1 cellular context compared by ENCODE assay signal in genomic region chr17:29195465-29196081, GRCh38.
TF ChIP-seq lines count a peak whose summit lies in the region.

No MANE protein-coding gene starts in this region.

TF ChIP-seq in GM12878, 131 proteins besides CTCF, POLR2A, EP300 and RAD21 (continued from another document and continues in another):
- no peak for TF ChIP-seq BCLAF1 (IDR thresholded peaks at IDR 0.05)
- TF ChIP-seq IRF3 (IDR thresholded peaks at IDR 0.05) = no peak
- TF ChIP-seq PBX3 (IDR thresholded peaks at IDR 0.05; ENCODE audit: insufficient replicate concordance, low read depth, low read length) = no peak
- TF ChIP-seq NFXL1 (IDR thresholded peaks at IDR 0.05; ENCODE audit: borderline replicate concordance) = no peak
- no peak for TF ChIP-seq DPF2 (IDR thresholded peaks at IDR 0.05)
- TF ChIP-seq ESRRA (IDR thresholded peaks at IDR 0.05; ENCODE audit: low read length) = no peak
- 0 out of 2 replicates have a peak, but pooled peaks have one; percentile 22 for TF ChIP-seq BCL11A (IDR thresholded peaks at IDR 0.05; ENCODE audit: low read depth, low read length)
- no peak for TF ChIP-seq E2F4 (IDR thresholded peaks at IDR 0.05; ENCODE audit: low read depth, low read length)
- no peak for TF ChIP-seq SKIL (IDR thresholded peaks at IDR 0.05; ENCODE audit: low read depth, poor library complexity, severe bottlenecking)
- no peak for TF ChIP-seq HDAC6 (IDR thresholded peaks at IDR 0.05; ENCODE audit: unreplicated experiment)
- TF ChIP-seq ATF7 (IDR thresholded peaks at IDR 0.05; ENCODE audit: low read depth) = 0 out of 2 replicates have a peak, but pooled peaks have one; percentile 21
- TF ChIP-seq BHLHE40 (IDR thresholded peaks at IDR 0.05; ENCODE audit: borderline replicate concordance in 1 of 2, low read depth in 2 of 2, low read length in 1 of 2) = peak in 1 of 2 experiments; percentile 52; a peak in 1 of 4 replicates
- TF ChIP-seq FOXK2 (IDR thresholded peaks at IDR 0.05) = no peak
- TF ChIP-seq, protein P1, sequence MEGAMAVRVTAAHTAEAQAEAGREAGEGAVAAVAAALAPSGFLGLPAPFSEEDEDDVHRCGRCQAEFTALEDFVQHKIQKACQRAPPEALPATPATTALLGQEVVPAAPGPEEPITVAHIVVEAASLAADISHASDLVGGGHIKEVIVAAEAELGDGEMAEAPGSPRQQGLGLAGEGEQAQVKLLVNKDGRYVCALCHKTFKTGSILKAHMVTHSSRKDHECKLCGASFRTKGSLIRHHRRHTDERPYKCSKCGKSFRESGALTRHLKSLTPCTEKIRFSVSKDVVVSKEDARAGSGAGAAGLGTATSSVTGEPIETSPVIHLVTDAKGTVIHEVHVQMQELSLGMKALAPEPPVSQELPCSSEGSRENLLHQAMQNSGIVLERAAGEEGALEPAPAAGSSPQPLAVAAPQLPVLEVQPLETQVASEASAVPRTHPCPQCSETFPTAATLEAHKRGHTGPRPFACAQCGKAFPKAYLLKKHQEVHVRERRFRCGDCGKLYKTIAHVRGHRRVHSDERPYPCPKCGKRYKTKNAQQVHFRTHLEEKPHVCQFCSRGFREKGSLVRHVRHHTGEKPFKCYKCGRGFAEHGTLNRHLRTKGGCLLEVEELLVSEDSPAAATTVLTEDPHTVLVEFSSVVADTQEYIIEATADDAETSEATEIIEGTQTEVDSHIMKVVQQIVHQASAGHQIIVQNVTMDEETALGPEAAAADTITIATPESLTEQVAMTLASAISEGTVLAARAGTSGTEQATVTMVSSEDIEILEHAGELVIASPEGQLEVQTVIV (IDR thresholded peaks at IDR 0.05; ENCODE audit: borderline replicate concordance, partially characterized antibody) = no peak
- peak; percentile 28; the same call in 1 of the 2 replicates for TF ChIP-seq ZNF384 (IDR thresholded peaks at IDR 0.05; ENCODE audit: borderline replicate concordance, low read depth, low read length)
- no peak for TF ChIP-seq TCF7 (IDR thresholded peaks at IDR 0.05; ENCODE audit: borderline replicate concordance)
- 0 out of 2 replicates have a peak, but pooled peaks have one; percentile 12 for TF ChIP-seq CREB1 (IDR thresholded peaks at IDR 0.05; ENCODE audit: low read depth)
- peak; percentile 88 for TF ChIP-seq RUNX3 (IDR thresholded peaks at IDR 0.05; ENCODE audit: low read length)
- TF ChIP-seq CHD4 (IDR thresholded peaks at IDR 0.05) = no peak
- 0 out of 2 replicates have a peak, but pooled peaks have one; percentile 47 for TF ChIP-seq SMARCA5 (IDR thresholded peaks at IDR 0.05)
- peak; percentile 40; the same call in 1 of the 2 replicates for TF ChIP-seq NFIC (IDR thresholded peaks at IDR 0.05; ENCODE audit: low read depth, low read length)
- no peak for TF ChIP-seq ZNF217 (IDR thresholded peaks at IDR 0.05)
- peak in 1 of 2 experiments; percentile 33; a peak in 2 of 4 replicates for TF ChIP-seq IKZF2 (IDR thresholded peaks at IDR 0.05)
- no peak for TF ChIP-seq POLR2AphosphoS2 (IDR thresholded peaks at IDR 0.05; ENCODE audit: low read depth, low read length)
- no peak for TF ChIP-seq RBBP5 (conservative IDR thresholded peaks at IDR 0.05)
- peak; percentile 39; the same call in 1 of the 2 replicates for TF ChIP-seq MEF2A (IDR thresholded peaks at IDR 0.05; ENCODE audit: insufficient read depth, low read depth, low read length)
- no peak for TF ChIP-seq NKRF (conservative IDR thresholded peaks at IDR 0.05)
- TF ChIP-seq TAF1 (IDR thresholded peaks at IDR 0.05; ENCODE audit: borderline replicate concordance, low read depth, low read length) = no peak
- TF ChIP-seq, protein P2, sequence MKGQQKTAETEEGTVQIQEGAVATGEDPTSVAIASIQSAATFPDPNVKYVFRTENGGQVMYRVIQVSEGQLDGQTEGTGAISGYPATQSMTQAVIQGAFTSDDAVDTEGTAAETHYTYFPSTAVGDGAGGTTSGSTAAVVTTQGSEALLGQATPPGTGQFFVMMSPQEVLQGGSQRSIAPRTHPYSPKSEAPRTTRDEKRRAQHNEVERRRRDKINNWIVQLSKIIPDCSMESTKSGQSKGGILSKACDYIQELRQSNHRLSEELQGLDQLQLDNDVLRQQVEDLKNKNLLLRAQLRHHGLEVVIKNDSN (IDR thresholded peaks at IDR 0.05; ENCODE audit: borderline replicate concordance, extremely low read length, insufficient read depth, low read depth, low read length) = no peak
- no peak for TF ChIP-seq SREBF2 (IDR thresholded peaks at IDR 0.05; ENCODE audit: low read length)
- TF ChIP-seq SPI1 (IDR thresholded peaks at IDR 0.05; ENCODE audit: borderline replicate concordance, insufficient read depth, low read depth, low read length) = peak; percentile 87
- no peak for TF ChIP-seq SRF (IDR thresholded peaks at IDR 0.05; ENCODE audit: low read depth in 2 of 2, low read length in 2 of 2)
- TF ChIP-seq CBX3 (IDR thresholded peaks at IDR 0.05; ENCODE audit: borderline replicate concordance, low read depth) = no peak
- no peak for TF ChIP-seq ZNF592 (IDR thresholded peaks at IDR 0.05)
- no peak for TF ChIP-seq CHD2 (IDR thresholded peaks at IDR 0.05; ENCODE audit: borderline replicate concordance, low read depth, low read length)
- TF ChIP-seq ZNF274 (IDR thresholded peaks at IDR 0.05; ENCODE audit: insufficient read depth, insufficient read length) = no peak
- TF ChIP-seq SMAD1 (IDR thresholded peaks at IDR 0.05; ENCODE audit: low read depth, partially characterized antibody) = no peak
- no peak for TF ChIP-seq EED (IDR thresholded peaks at IDR 0.05; ENCODE audit: low read depth)
- TF ChIP-seq MEF2B (IDR thresholded peaks at IDR 0.05; ENCODE audit: partially characterized antibody, poor library complexity, severe bottlenecking) = no peak
- no peak for TF ChIP-seq RELA (IDR thresholded peaks at IDR 0.05; ENCODE audit: borderline replicate concordance, partially characterized antibody)
- no peak for TF ChIP-seq JUNB (IDR thresholded peaks at IDR 0.05)
- TF ChIP-seq IKZF1 (conservative IDR thresholded peaks at IDR 0.05) = peak; percentile 35; the same call in 1 of the 2 replicates
- no peak for TF ChIP-seq NBN (IDR thresholded peaks at IDR 0.05)
- TF ChIP-seq, protein P3, sequence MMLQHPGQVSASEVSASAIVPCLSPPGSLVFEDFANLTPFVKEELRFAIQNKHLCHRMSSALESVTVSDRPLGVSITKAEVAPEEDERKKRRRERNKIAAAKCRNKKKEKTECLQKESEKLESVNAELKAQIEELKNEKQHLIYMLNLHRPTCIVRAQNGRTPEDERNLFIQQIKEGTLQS (IDR thresholded peaks at IDR 0.05; ENCODE audit: borderline replicate concordance, extremely low read depth, low read depth, low read length) = no peak
